10 cellular contexts compared by ENCODE assay signal in genomic region chr1:86154581-86155060, GRCh38. TPM values are rescaled to one million over a fixed set of nuclear protein-coding genes. Genes with fewer than 3 reads are reported as not detected.
DNase-seq lines count a peak whose midpoint lies in the region; ATAC-seq and TF ChIP-seq lines count a peak whose summit lies in the region.
"Had no signal": no experiment of that assay in that cellular context is flagged by ENCODE, and none has a peak within 500 bp of the region (broad histone marks: within the 10 kb centered on the region; RNA-seq: fewer than 3 reads in every experiment).

No MANE protein-coding gene starts in this region.

- peak; percentile 54 for DNase-seq in dedifferentiated amniotic fluid mesenchymal stem cell (ENCODE audit: extremely low spot score)
- peak; percentile 61 for DNase-seq in iPS-NIHi7 (ENCODE audit: extremely low spot score)
- DNase-seq in thoracic aorta (ENCODE audit: low spot score): no peak
- DNase-seq: activated naive CD4-positive, alpha-beta T cell treated with Interleukin-2 at 50 U/mL for 16 hours; natural killer cell; NCI-H2227 treated with DMSO at 0.1 percent for 48 hours had no signal

- H3K4me3 ChIP-seq in HUES48 (ENCODE audit: low read depth, low read length): peak overlapping the region; percentile 68
- H3K4me3 ChIP-seq in thoracic aorta: peak overlapping the region; percentile 79

- no peak overlapping the region for H3K9ac ChIP-seq in HUES48 (ENCODE audit: low read depth, low read length)

- H3K9me3 ChIP-seq in HUES48 (ENCODE audit: control insufficient read depth, insufficient read depth, low read length): no peaks in the 10 kb centered on the region
- no peaks in the 10 kb centered on the region for H3K9me3 ChIP-seq in thoracic aorta

- H3K36me3 ChIP-seq in HUES48 (ENCODE audit: control insufficient read depth, insufficient read depth, low read length) (no peaks in the 10 kb centered on the region), thoracic aorta (no peaks in the 10 kb centered on the region)

- H3K4me1 ChIP-seq in HUES48 (ENCODE audit: control insufficient read depth, insufficient read depth, low read length): peaks cover 19% of the 10 kb centered on the region
- H3K4me1 ChIP-seq in thoracic aorta (ENCODE audit: control insufficient read depth in 1 of 2, low read depth in 2 of 2): peaks cover 7 to 13% of the 10 kb centered on the region in 2 donors

- ATAC-seq in thoracic aorta (ENCODE audit: insufficient number of reproducible peaks, low FRiP score, low read depth): no peak
- ATAC-seq in GM18520 (IDR thresholded peaks at IDR 0.05; ENCODE audit: unreplicated experiment): no peak
- ATAC-seq in HG03571 (IDR thresholded peaks at IDR 0.05; ENCODE audit: unreplicated experiment): no peak
- no peak for ATAC-seq in HG02852 (IDR thresholded peaks at IDR 0.05; ENCODE audit: unreplicated experiment)
- ATAC-seq: natural killer cell had no signal

- no peak overlapping the region for H3K27ac ChIP-seq in HUES48 (ENCODE audit: low read depth, low read length)
- H3K27ac ChIP-seq in thoracic aorta: no peak overlapping the region

- TF ChIP-seq CTCF in thoracic aorta (IDR thresholded peaks at IDR 0.05): no peak

- peaks cover 48% of the 10 kb centered on the region for H3K27me3 ChIP-seq in HUES48 (ENCODE audit: control insufficient read depth, insufficient read depth, low read length)
- no peaks in the 10 kb centered on the region for H3K27me3 ChIP-seq in thoracic aorta (replicated peaks; ENCODE audit: insufficient read depth)

RNA-seq across cellular contexts. Expression of gene COL24A1, which starts 2.0 kb away (rescaled TPM):
- 1 to 10 TPM; 1.6 to 2.8 TPM for total RNA-seq in thoracic aorta
